ENCODE assay signal across 29 cellular contexts in genomic region chr6:39929039-39929732, GRCh38. TPM values are rescaled to one million over a fixed set of nuclear protein-coding genes. Genes with fewer than 3 reads are reported as not detected.
DNase-seq lines count a peak whose midpoint lies in the region; ATAC-seq and TF ChIP-seq lines count a peak whose summit lies in the region.
"Had no signal": no experiment of that assay in that cellular context is flagged by ENCODE, and none has a peak within 500 bp of the region (broad histone marks: within the 10 kb centered on the region; RNA-seq: fewer than 3 reads in every experiment).

No MANE protein-coding gene starts in this region.

- no peaks in the 10 kb centered on the region for H3K27me3 ChIP-seq in ascending aorta
- H3K27me3 ChIP-seq: foreskin keratinocyte, hepatocyte, SJCRH30, testis had no signal

- peak overlapping the region; percentile 84 to 93 for H3K27ac ChIP-seq in ascending aorta
- H3K27ac ChIP-seq: foreskin keratinocyte, hepatocyte, KMS-11, SJCRH30 had no signal

- H3K27me3 Mint-ChIP-seq in HFFc6 (ENCODE audit: insufficient read depth), result peaks cover 4% of the 10 kb centered on the region; the same call in 1 of the 2 replicates
- H3K27me3 Mint-ChIP-seq in neural crest cell (ENCODE audit: low read depth), result no peaks in the 10 kb centered on the region

- no peak overlapping the region; the same call in 1 of the 2 replicates for H3K4me3 Mint-ChIP-seq in HFFc6
- H3K4me3 Mint-ChIP-seq in neural crest cell, result peak overlapping the region; percentile 2
- H3K4me3 Mint-ChIP-seq: activated naive CD4-positive, alpha-beta T cell treated with anti-CD3 and anti-CD28 coated beads for 36 hours; activated T-cell treated with anti-CD3 and anti-CD28 coated beads, Interleukin-2, amount 50 U/mL, for 24 hours; CD4-positive, CD25-positive, alpha-beta regulatory T cell; central memory CD8-positive, alpha-beta T cell; stimulated activated effector memory CD8-positive, alpha-beta T cell treated with anti-CD3 and anti-CD28 coated beads, Interleukin-12 subunit alpha, Interleukin-12 subunit beta, amount 100 ng/mL, for 72 hours; T-cell had no signal

- no peak overlapping the region for H3K4me3 ChIP-seq in ascending aorta
- H3K4me3 ChIP-seq: hepatocyte, SJCRH30, smooth muscle cell, testis had no signal

- intact Hi-C loops in ascending aorta (cut with DNase I), result loop anchor here (2.0 kb wide), 1 partner anchor 46 kb away; no protein-coding TSS in a partner anchor

- H3K9me3 ChIP-seq in ascending aorta, result no peaks in the 10 kb centered on the region
- H3K9me3 ChIP-seq: SJCRH30, testis had no signal

- peaks cover 15 to 21% of the 10 kb centered on the region in 2 donors for H3K36me3 ChIP-seq in ascending aorta
- H3K36me3 ChIP-seq: SJCRH30 had no signal

- H3K27ac Mint-ChIP-seq in HFFc6, result 0 out of 2 replicates have a peak overlapping the region, but pooled peaks have one; percentile 0
- peak overlapping the region; percentile 70 for H3K27ac Mint-ChIP-seq in neural crest cell (ENCODE audit: unreplicated experiment)
- H3K27ac Mint-ChIP-seq: activated naive CD4-positive, alpha-beta T cell treated with anti-CD3 and anti-CD28 coated beads for 36 hours; activated T-cell treated with anti-CD3 and anti-CD28 coated beads, Interleukin-2, amount 50 U/mL, for 24 hours; stimulated activated effector memory CD8-positive, alpha-beta T cell treated with anti-CD3 and anti-CD28 coated beads, Interleukin-12 subunit alpha, Interleukin-12 subunit beta, amount 100 ng/mL, for 72 hours; T-cell had no signal

- no peak for TF ChIP-seq CTCF in HFFc6 (IDR thresholded peaks at IDR 0.05)
- no peak for TF ChIP-seq CTCF in ascending aorta (IDR thresholded peaks at IDR 0.05)
- no peak for TF ChIP-seq CTCF in neural crest cell (conservative IDR thresholded peaks at IDR 0.05)

- H3K4me1 Mint-ChIP-seq in HFFc6 (ENCODE audit: low read depth) (peaks cover 51% of the 10 kb centered on the region), neural crest cell (peaks cover 25% of the 10 kb centered on the region)

- no peaks in the 10 kb centered on the region for H3K9me3 Mint-ChIP-seq in HFFc6
- H3K9me3 Mint-ChIP-seq in neural crest cell, result peaks cover 4% of the 10 kb centered on the region
- H3K9me3 Mint-ChIP-seq: central memory CD8-positive, alpha-beta T cell; stimulated activated effector memory CD8-positive, alpha-beta T cell treated with anti-CD3 and anti-CD28 coated beads, Interleukin-12 subunit alpha, Interleukin-12 subunit beta, amount 100 ng/mL, for 72 hours had no signal

- no peak for ATAC-seq in HG02852 (IDR thresholded peaks at IDR 0.05; ENCODE audit: unreplicated experiment)
- no peak for ATAC-seq in GM21423 (IDR thresholded peaks at IDR 0.05; ENCODE audit: unreplicated experiment)
- ATAC-seq: foreskin keratinocyte; left colon; stimulated activated effector memory CD8-positive, alpha-beta T cell treated with anti-CD3 and anti-CD28 coated beads, Interleukin-12 subunit alpha, Interleukin-12 subunit beta, amount 100 ng/mL, for 72 hours; T-cell had no signal

- DNase-seq in HFFc6 (no peak), ascending aorta (ENCODE audit: low spot score in 2 of 2) (no peak), neural crest cell (ENCODE audit: low read depth, low spot score) (no peak), DMS114 treated with DMSO at 0.1 percent for 48 hours (lab: John Stamatoyannopoulos, UW; ENCODE audit: unreplicated experiment) (no peak), LoVo (ENCODE audit: low spot score) (no peak)
- DNase-seq: activated CD4-positive, CD25-positive, alpha-beta regulatory T cell treated with anti-CD3 and anti-CD28 coated beads, Interleukin-2, amount 50 U/mL, for 72 hours; activated naive CD4-positive, alpha-beta T cell treated with anti-CD3 and anti-CD28 coated beads for 36 hours; activated T-cell treated with anti-CD3 and anti-CD28 coated beads, Interleukin-2, amount 50 U/mL, for 24 hours; aorta; CD4-positive, CD25-positive, alpha-beta regulatory T cell; foreskin keratinocyte; GOT3; left colon; mesenchymal stem cell; NCI-H1048; NCI-H187; NCI-H524 treated with DMSO at 0.1 percent for 48 hours; occipital lobe; SJCRH30; stimulated activated CD4-positive, alpha-beta T cell treated with anti-CD3 and anti-CD28 coated beads, Interleukin-2, amount 100 ng/mL, for 48 hours; T-cell; testis had no signal

- no peaks in the 10 kb centered on the region; the same call in none of the 2 replicates for H3K36me3 Mint-ChIP-seq in HFFc6 (ENCODE audit: low read depth)
- H3K36me3 Mint-ChIP-seq in neural crest cell (ENCODE audit: low read depth), result peaks cover 28% of the 10 kb centered on the region
- H3K36me3 Mint-ChIP-seq: CD4-positive, CD25-positive, alpha-beta regulatory T cell; T-cell had no signal

- H3K4me1 ChIP-seq in ascending aorta, result peaks cover 12 to 56% of the 10 kb centered on the region in 2 donors
- H3K4me1 ChIP-seq: foreskin keratinocyte, SJCRH30 had no signal

RNA-seq across cellular contexts. Expression of gene MOCS1, which starts 5.1 kb away (rescaled TPM):
- 10 to 100 TPM in 2 of 6 experiments, 1 to 10 TPM in 4; 7.9 to 11.1 (median 9.2) TPM for total RNA-seq in HFFc6 (2021; fragmentation: NEBNext Ultra II Directional; extraction: Animal tissue kit (Norgen Biotek cat#: 25700))
- 45.4 TPM for total RNA-seq in ascending aorta
- 15.9 and 18.4 TPM in 2 replicates for total RNA-seq in neural crest cell
